ENCODE assay signal across 8 cellular contexts in genomic region chr1:201582261-201582951, GRCh38. TPM values are rescaled to one million over a fixed set of nuclear protein-coding genes. Genes with fewer than 3 reads are reported as not detected.
DNase-seq lines count a peak whose midpoint lies in the region; ATAC-seq and TF ChIP-seq lines count a peak whose summit lies in the region.

No MANE protein-coding gene starts in this region.

- H3K4me3 Mint-ChIP-seq in MCF 10A (ENCODE audit: unreplicated experiment) (no peak overlapping the region), osteocyte (ENCODE audit: unreplicated experiment) (no peak overlapping the region)

- peak; percentile 21 to 49 for ATAC-seq in upper lobe of left lung (ENCODE audit: low FRiP score in 2 of 2)
- no peak for ATAC-seq in HG02759 (IDR thresholded peaks at IDR 0.05; ENCODE audit: unreplicated experiment)

- no peak overlapping the region for H3K4me3 ChIP-seq in breast epithelium
- H3K4me3 ChIP-seq in astrocyte of the spinal cord (ENCODE audit: low read depth, low read length): no peak overlapping the region
- H3K4me3 ChIP-seq in upper lobe of left lung: no peak overlapping the region
- H3K4me3 ChIP-seq in esophagus muscularis mucosa: no peak overlapping the region

- TF ChIP-seq CTCF in MCF 10A (IDR thresholded peaks at IDR 0.05; ENCODE audit: unreplicated experiment) (no peak), breast epithelium (IDR thresholded peaks at IDR 0.05) (no peak), astrocyte of the spinal cord (IDR thresholded peaks at IDR 0.05; ENCODE audit: low read depth, low read length) (no peak), upper lobe of left lung (IDR thresholded peaks at IDR 0.05) (no peak), osteocyte (IDR thresholded peaks at IDR 0.05) (no peak), esophagus muscularis mucosa (IDR thresholded peaks at IDR 0.05) (no peak)

- H3K4me1 ChIP-seq in breast epithelium (no peaks in the 10 kb centered on the region), upper lobe of left lung (peaks cover 12 to 16% (median 14%) of the 10 kb centered on the region in 4 donors), esophagus muscularis mucosa (peaks cover 22 to 36% (median 30%) of the 10 kb centered on the region in 4 donors)

- peaks cover 28% of the 10 kb centered on the region for H3K4me1 Mint-ChIP-seq in MCF 10A (ENCODE audit: insufficient read depth, unreplicated experiment)
- peaks cover 32% of the 10 kb centered on the region for H3K4me1 Mint-ChIP-seq in osteocyte (ENCODE audit: unreplicated experiment)

- TF ChIP-seq POLR2A in breast epithelium (IDR thresholded peaks at IDR 0.05) (no peak), upper lobe of left lung (IDR thresholded peaks at IDR 0.05) (no peak), esophagus muscularis mucosa (IDR thresholded peaks at IDR 0.05; ENCODE audit: low read depth) (no peak)

- H3K27me3 Mint-ChIP-seq in MCF 10A (ENCODE audit: insufficient read depth, unreplicated experiment) (peaks cover 12% of the 10 kb centered on the region), osteocyte (ENCODE audit: unreplicated experiment) (no peaks in the 10 kb centered on the region)

- no peak overlapping the region for H3K27ac ChIP-seq in breast epithelium
- H3K27ac ChIP-seq in upper lobe of left lung: no peak overlapping the region
- peak overlapping the region in 1 of 4 donors; percentile 4 for H3K27ac ChIP-seq in esophagus muscularis mucosa (replicated peaks in 1 of 4)

- WGBS in upper lobe of left lung, 2 donors: 72 to 81% methylated on average over 3 of the region's 3 CpGs
- 83% methylated on average over 3 of the region's 3 CpGs for WGBS in esophagus muscularis mucosa

- H3K36me3 Mint-ChIP-seq in MCF 10A (ENCODE audit: insufficient read depth, unreplicated experiment): no peaks in the 10 kb centered on the region
- peaks cover 3% of the 10 kb centered on the region for H3K36me3 Mint-ChIP-seq in osteocyte (ENCODE audit: unreplicated experiment)

- CTCF ChIA-PET in MCF 10A (lab: Yijun Ruan, JAX): interaction anchor here (0.6 to 7.3 kb wide), 11 partner anchors 9 to 254 kb away, joined by 3 to 66 read pairs (median 3); no protein-coding TSS in a partner anchor

- no peaks in the 10 kb centered on the region for H3K9me3 ChIP-seq in breast epithelium
- H3K9me3 ChIP-seq in upper lobe of left lung: no peaks in the 10 kb centered on the region
- no peaks in the 10 kb centered on the region for H3K9me3 ChIP-seq in esophagus muscularis mucosa

- H3K36me3 ChIP-seq in breast epithelium: no peaks in the 10 kb centered on the region
- H3K36me3 ChIP-seq in upper lobe of left lung: no peaks in the 10 kb centered on the region
- H3K36me3 ChIP-seq in esophagus muscularis mucosa: no peaks in the 10 kb centered on the region

- no TSS peak for BruUV-seq in MCF 10A (replicated peaks; lab: Mats Ljungman, UMichigan)

- TF ChIP-seq EP300 in upper lobe of left lung (IDR thresholded peaks at IDR 0.05) (no peak), esophagus muscularis mucosa (IDR thresholded peaks at IDR 0.05) (no peak)

- in situ Hi-C loops in astrocyte of the spinal cord (cut with HindIII; ENCODE audit: low sequenced_read_pairs): no loop called here

- no peaks in the 10 kb centered on the region for H3K9me3 Mint-ChIP-seq in MCF 10A (ENCODE audit: unreplicated experiment)
- H3K9me3 Mint-ChIP-seq in osteocyte (ENCODE audit: unreplicated experiment): peaks cover 5% of the 10 kb centered on the region

- intact Hi-C loops in MCF 10A (cut with micrococcal nuclease): no loop called here
- intact Hi-C loops in breast epithelium (cut with DNase I; ENCODE audit: low total_unique reads): no loop called here
- intact Hi-C loops in esophagus muscularis mucosa (cut with DNase I): no loop called here

- DNase-seq in MCF 10A (ENCODE audit: unreplicated experiment) (peak; percentile 60), breast epithelium (ENCODE audit: low spot score in 2 of 2) (no peak), astrocyte of the spinal cord (ENCODE audit: low read depth, low spot score) (peak; percentile 46), islet precursor cell (peak; percentile 71), upper lobe of left lung (peak in 1 of 2 donors; percentile 50), osteocyte (ENCODE audit: extremely low spot score, unreplicated experiment) (no peak), esophagus muscularis mucosa (ENCODE audit: extremely low spot score) (no peak)

- POLR2A ChIA-PET in MCF 10A (lab: Yijun Ruan, JAX): interaction anchor here (0.6 to 3.6 kb wide), 6 partner anchors 10 to 213 kb away, joined by 3 to 13 read pairs (median 3); no protein-coding TSS in a partner anchor

- no peak overlapping the region for H3K27ac Mint-ChIP-seq in MCF 10A (ENCODE audit: low read depth, unreplicated experiment)
- no peak overlapping the region for H3K27ac Mint-ChIP-seq in osteocyte (ENCODE audit: unreplicated experiment)

- H3K27me3 ChIP-seq in breast epithelium (no peaks in the 10 kb centered on the region), upper lobe of left lung (no peaks in the 10 kb centered on the region), esophagus muscularis mucosa (no peaks in the 10 kb centered on the region)

RNA-seq across cellular contexts. Expression of gene NAV1, which starts 43.5 kb away (rescaled TPM):
- 31.4 and 34.9 TPM in 2 replicates for total RNA-seq in MCF 10A (2022)
- 10 to 100 TPM; 11.3 to 31.5 (median 22.7) TPM for total RNA-seq in breast epithelium
- 10 to 100 TPM; 15.2 to 41.0 (median 24.1) TPM for total RNA-seq in upper lobe of left lung
- total RNA-seq in osteocyte: 286 and 288 TPM in 2 replicates
- 10 to 100 TPM; 12.9 to 35.5 (median 21.9) TPM for total RNA-seq in esophagus muscularis mucosa

Comparison
In these comparisons a context has a peak if more than half of its experiments do, and no peak if none do; other contexts are left out.
1. DNase-seq: peak in MCF 10A (single experiment), astrocyte of the spinal cord (single experiment) and islet precursor cell (single experiment); none in breast epithelium (0 of 2), osteocyte (single experiment) and esophagus muscularis mucosa (single experiment).